ENCODE assay signal across 13 cellular contexts in the genomic region with DNA sequence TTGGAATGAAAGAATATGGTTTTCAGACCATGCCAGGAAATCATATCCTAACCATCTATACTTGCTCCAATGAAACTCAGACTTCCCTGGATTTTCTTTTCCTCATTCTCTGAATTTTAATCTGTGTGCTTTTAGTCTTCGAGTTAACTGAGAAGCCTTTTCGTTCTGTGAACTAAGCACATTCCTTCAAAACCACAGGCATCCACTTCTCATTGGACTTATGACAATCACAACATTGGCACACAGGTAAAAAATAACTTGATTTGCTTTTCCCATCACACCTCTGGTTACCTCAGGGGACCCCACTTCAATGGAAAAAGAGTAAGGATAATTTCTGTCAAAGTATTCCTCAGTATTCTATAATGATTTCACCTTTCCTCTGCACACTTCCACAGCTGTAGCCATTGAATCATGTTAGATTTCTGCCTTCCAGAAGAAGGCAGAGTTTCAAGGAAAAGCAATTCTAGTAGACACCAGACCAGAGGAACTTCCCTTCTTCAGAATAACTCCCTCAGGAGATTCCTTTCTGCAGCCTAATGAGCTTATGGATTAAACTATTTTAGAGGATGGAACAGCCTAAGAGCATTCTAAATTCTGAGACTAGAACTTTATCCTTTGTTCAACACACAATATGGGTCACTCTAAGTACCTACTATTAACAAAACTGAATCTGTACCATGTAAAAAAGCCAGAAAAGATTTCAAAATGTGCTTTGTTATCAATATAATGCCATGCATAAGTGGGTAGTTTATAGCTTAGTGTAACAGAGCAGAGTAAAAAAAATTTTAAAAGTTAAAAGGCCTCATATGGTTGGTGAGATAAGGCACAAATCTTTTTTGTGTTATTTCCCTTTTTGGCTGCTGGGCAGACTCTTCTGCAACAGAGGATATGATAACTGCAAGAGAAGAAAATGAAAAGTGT. TPM values are rescaled to one million over a fixed set of nuclear protein-coding genes. Genes with fewer than 3 reads are reported as not detected.
DNase-seq lines count a peak whose midpoint lies in the region; ATAC-seq and TF ChIP-seq lines count a peak whose summit lies in the region.
"Had no signal": no experiment of that assay in that cellular context is flagged by ENCODE, and none has a peak within 500 bp of the region (broad histone marks: within the 10 kb centered on the region; RNA-seq: fewer than 3 reads in every experiment).

No MANE protein-coding gene starts in this region.

- no peak for TF ChIP-seq CTCF in fibroblast of pulmonary artery (IDR thresholded peaks at IDR 0.05; ENCODE audit: low read length, missing control alignments)
- TF ChIP-seq CTCF in psoas muscle (IDR thresholded peaks at IDR 0.05): no peak
- no peak for TF ChIP-seq CTCF in omental fat pad (IDR thresholded peaks at IDR 0.05)
- TF ChIP-seq CTCF in left ventricle myocardium inferior (IDR thresholded peaks at IDR 0.05; ENCODE audit: borderline replicate concordance): no peak

- H3K27me3 ChIP-seq in psoas muscle (ENCODE audit: insufficient read depth in 3 of 3, low read length in 2 of 3): no peaks in the 10 kb centered on the region
- no peaks in the 10 kb centered on the region for H3K27me3 ChIP-seq in left ventricle myocardium inferior (ENCODE audit: low read depth)
- H3K27me3 ChIP-seq: spleen had no signal

- H3K27ac ChIP-seq in psoas muscle (no peak overlapping the region), left ventricle myocardium inferior (replicated peaks) (no peak overlapping the region)
- H3K27ac ChIP-seq: spleen had no signal

- H3K9me3 ChIP-seq in psoas muscle: no peaks in the 10 kb centered on the region
- no peaks in the 10 kb centered on the region for H3K9me3 ChIP-seq in left ventricle myocardium inferior (replicated peaks)
- H3K9me3 ChIP-seq: spleen had no signal

- ATAC-seq in SK-N-SH treated with all-trans-retinoic acid at 6 μM for 48 hours (peak; percentile 74), psoas muscle (no peak), omental fat pad (ENCODE audit: low FRiP score) (no peak)
- ATAC-seq: activated T-helper 17 cell treated with anti-CD3 and anti-CD28 coated beads, Interleukin-2, amount 50 U/mL, for 72 hours; stimulated activated naive CD8-positive, alpha-beta T cell treated with anti-CD3 and anti-CD28 coated beads, Interleukin-15, Interleukin-2, amounts not matched to agents 100 U/mL and 50 U/mL, for 24 hours had no signal

- DNase-seq in HCEC 1CT (peak; percentile 21), fibroblast of pulmonary artery (ENCODE audit: low read depth) (peak; percentile 61), stromal cell of bone marrow (ENCODE audit: low read depth) (peak; percentile 14), psoas muscle (no peak), omental fat pad (ENCODE audit: low spot score) (no peak), left ventricle myocardium inferior (no peak)
- DNase-seq in activated CD8-positive, alpha-beta memory T cell treated with anti-CD3 and anti-CD28 coated beads for 24 hours: no peak
- DNase-seq: spleen; stimulated activated naive CD8-positive, alpha-beta T cell treated with anti-CD3 and anti-CD28 coated beads, Interleukin-15, Interleukin-2, amounts not matched to agents 100 U/mL and 50 U/mL, for 24 hours had no signal

- H3K36me3 ChIP-seq in psoas muscle (ENCODE audit: insufficient read depth in 1 of 2, low read depth in 1 of 2) (peaks cover 0 to 44% of the 10 kb centered on the region in 2 donors), left ventricle myocardium inferior (peaks cover 26% of the 10 kb centered on the region)

- intact Hi-C loops in psoas muscle (cut with DNase I): no loop called here
- intact Hi-C loops in left ventricle myocardium inferior (cut with micrococcal nuclease): no loop called here

- WGBS in psoas muscle, 3 donors: 38 to 63% (median 46%) methylated on average over 2 of the region's 2 CpGs

- H3K4me1 ChIP-seq in psoas muscle (no peaks in the 10 kb centered on the region), left ventricle myocardium inferior (no peaks in the 10 kb centered on the region)
- H3K4me1 ChIP-seq: spleen had no signal

- H3K4me3 ChIP-seq in fibroblast of pulmonary artery (replicated peaks; ENCODE audit: low read depth, low read length): no peak overlapping the region
- no peak overlapping the region for H3K4me3 ChIP-seq in psoas muscle
- H3K4me3 ChIP-seq in left ventricle myocardium inferior: no peak overlapping the region
- H3K4me3 ChIP-seq: spleen had no signal

TF ChIP-seq in SK-N-SH treated with all-trans-retinoic acid at 6 μM for 48 hours, 23 proteins besides CTCF, POLR2A, EP300 and RAD21:
- no peak for TF ChIP-seq TOX (CRISPR knock-in tag; IDR thresholded peaks at IDR 0.05; ENCODE audit: borderline replicate concordance)
- TF ChIP-seq, protein P1, sequence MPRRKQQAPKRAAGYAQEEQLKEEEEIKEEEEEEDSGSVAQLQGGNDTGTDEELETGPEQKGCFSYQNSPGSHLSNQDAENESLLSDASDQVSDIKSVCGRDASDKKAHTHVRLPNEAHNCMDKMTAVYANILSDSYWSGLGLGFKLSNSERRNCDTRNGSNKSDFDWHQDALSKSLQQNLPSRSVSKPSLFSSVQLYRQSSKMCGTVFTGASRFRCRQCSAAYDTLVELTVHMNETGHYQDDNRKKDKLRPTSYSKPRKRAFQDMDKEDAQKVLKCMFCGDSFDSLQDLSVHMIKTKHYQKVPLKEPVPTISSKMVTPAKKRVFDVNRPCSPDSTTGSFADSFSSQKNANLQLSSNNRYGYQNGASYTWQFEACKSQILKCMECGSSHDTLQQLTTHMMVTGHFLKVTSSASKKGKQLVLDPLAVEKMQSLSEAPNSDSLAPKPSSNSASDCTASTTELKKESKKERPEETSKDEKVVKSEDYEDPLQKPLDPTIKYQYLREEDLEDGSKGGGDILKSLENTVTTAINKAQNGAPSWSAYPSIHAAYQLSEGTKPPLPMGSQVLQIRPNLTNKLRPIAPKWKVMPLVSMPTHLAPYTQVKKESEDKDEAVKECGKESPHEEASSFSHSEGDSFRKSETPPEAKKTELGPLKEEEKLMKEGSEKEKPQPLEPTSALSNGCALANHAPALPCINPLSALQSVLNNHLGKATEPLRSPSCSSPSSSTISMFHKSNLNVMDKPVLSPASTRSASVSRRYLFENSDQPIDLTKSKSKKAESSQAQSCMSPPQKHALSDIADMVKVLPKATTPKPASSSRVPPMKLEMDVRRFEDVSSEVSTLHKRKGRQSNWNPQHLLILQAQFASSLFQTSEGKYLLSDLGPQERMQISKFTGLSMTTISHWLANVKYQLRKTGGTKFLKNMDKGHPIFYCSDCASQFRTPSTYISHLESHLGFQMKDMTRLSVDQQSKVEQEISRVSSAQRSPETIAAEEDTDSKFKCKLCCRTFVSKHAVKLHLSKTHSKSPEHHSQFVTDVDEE (CRISPR knock-in tag; IDR thresholded peaks at IDR 0.05): no peak

RNA-seq across cellular contexts. Expression of a gene that starts 15.8 kb away (rescaled TPM):
- 10 to 100 TPM; 11.6 to 22.8 (median 15.1) TPM for total RNA-seq in psoas muscle
- polyA plus RNA-seq in psoas muscle: 10 to 100 TPM in 2 of 3 donors, 1 to 10 TPM in 1; 7.7 to 19.1 (median 11.1) TPM
- 10 to 100 TPM; 13.1 to 34.8 (median 19.5) TPM for total RNA-seq in omental fat pad
- total RNA-seq in left ventricle myocardium inferior: 18.4 TPM

RNA-seq across cellular contexts. Expression of a gene that starts 55.9 kb away (rescaled TPM):
- total RNA-seq in psoas muscle (not detected), omental fat pad (not detected), left ventricle myocardium inferior (not detected)
- 1 to 10 TPM in 1 of 3 donors, not detected in 2; 2.9 TPM for polyA plus RNA-seq in psoas muscle
- total RNA-seq: activated T-helper 17 cell treated with anti-CD3 and anti-CD28 coated beads, Interleukin-2, amount 50 U/mL, for 72 hours; liver; NCI-H460; spleen had no signal

Comparison
In these comparisons a context has a peak if more than half of its experiments do, and no peak if none do; other contexts are left out.
1. DNase-seq: peak in HCEC 1CT (single experiment), fibroblast of pulmonary artery (single experiment) and stromal cell of bone marrow (single experiment); none in activated CD8-positive, alpha-beta memory T cell treated with anti-CD3 and anti-CD28 coated beads for 24 hours (single experiment), psoas muscle (0 of 2), omental fat pad (single experiment) and left ventricle myocardium inferior (single experiment).